In the genomic region with DNA sequence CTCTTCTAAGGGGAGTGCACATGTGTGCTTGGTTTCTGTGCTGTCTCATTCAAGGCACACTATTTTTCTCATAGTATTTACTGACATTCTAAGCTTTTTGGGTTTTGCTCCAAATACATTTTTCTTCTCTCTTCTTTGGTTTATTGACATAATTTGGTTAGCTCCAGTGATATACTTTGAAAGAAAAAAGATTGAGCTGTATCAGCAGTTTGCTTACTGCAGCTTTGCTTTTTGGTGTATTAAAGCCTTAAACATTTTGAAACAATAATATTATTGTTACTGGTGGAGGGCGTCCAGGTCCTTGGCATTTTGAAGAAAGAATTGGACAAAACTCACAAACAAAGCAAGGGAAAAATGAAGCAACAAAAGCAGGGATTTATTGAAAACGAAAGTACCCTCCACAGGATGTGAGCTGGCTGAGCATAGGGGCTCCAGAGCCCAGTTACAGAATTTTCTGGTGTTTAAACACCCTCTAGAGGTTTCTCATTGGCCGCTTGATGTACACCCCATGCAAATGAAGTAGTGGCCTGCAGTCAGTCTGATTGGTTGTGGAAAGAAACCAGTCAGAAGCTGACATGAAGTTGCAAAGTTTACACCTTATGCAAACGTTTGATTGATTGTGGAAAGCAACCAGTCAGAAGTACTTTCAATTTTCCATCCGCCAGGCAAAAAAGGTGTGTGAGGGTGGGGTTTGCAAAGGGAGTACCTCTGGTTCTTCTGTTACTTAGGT, we compare ENCODE assay signal across 8 cellular contexts.
DNase-seq lines count a peak whose midpoint lies in the region; ATAC-seq and TF ChIP-seq lines count a peak whose summit lies in the region.

No MANE protein-coding gene starts in this region.

- H3K9me3 Mint-ChIP-seq in brain, result peaks cover 13 to 20% (median 20%) of the 10 kb centered on the region in 5 experiments

- DNase-seq in AG10803 (ENCODE audit: low read depth), result peak; percentile 66
- DNase-seq in LoVo (ENCODE audit: low spot score), result peak; percentile 49
- peak; percentile 46 for DNase-seq in kidney tubule cell (ENCODE audit: low spot score)
- DNase-seq in thyroid gland, result no peak
- DNase-seq in SKM-1 (lab: John Stamatoyannopoulos, UW; ENCODE audit: unreplicated experiment), result no peak
- no peak for DNase-seq in erythroblast (lab: John Stamatoyannopoulos, UW)

- H3K27ac Mint-ChIP-seq in brain, result peak overlapping the region in 3 of 5 experiments; percentile 2 to 54 (median 36)

- no peak for ATAC-seq in HG03095 (IDR thresholded peaks at IDR 0.05; ENCODE audit: unreplicated experiment)

- intact Hi-C loops in thyroid gland (cut with DNase I), result no loop called here

- no peaks in the 10 kb centered on the region for H3K27me3 ChIP-seq in thyroid gland

- 50 to 52% methylated on average over 5 of the region's 5 CpGs for WGBS in thyroid gland, 2 donors

- TF ChIP-seq POLR2A in thyroid gland (IDR thresholded peaks at IDR 0.05) (no peak), erythroblast (IDR thresholded peaks at IDR 0.05; ENCODE audit: low read length) (no peak)

- H3K36me3 ChIP-seq in thyroid gland, result no peaks in the 10 kb centered on the region

- H3K27me3 Mint-ChIP-seq in brain, result peaks cover 5% of the 10 kb centered on the region

- no peaks in the 10 kb centered on the region for H3K9me3 ChIP-seq in thyroid gland

- TF ChIP-seq CTCF in AG10803 (conservative IDR thresholded peaks at IDR 0.05; ENCODE audit: low read length) (peak; percentile 6; the same call in 1 of the 2 replicates), brain (conservative IDR thresholded peaks at IDR 0.05) (no peak), thyroid gland (IDR thresholded peaks at IDR 0.05) (no peak)

- H3K36me3 Mint-ChIP-seq in brain, result peaks cover 9% of the 10 kb centered on the region

- H3K27ac ChIP-seq in thyroid gland, result no peak overlapping the region

- peaks cover 29% of the 10 kb centered on the region for H3K4me1 Mint-ChIP-seq in brain

- peak overlapping the region in 1 of 5 experiments; percentile 33 for H3K4me3 Mint-ChIP-seq in brain

- H3K4me3 ChIP-seq in AG10803 (ENCODE audit: low read length), result peak overlapping the region; percentile 43
- H3K4me3 ChIP-seq in thyroid gland (replicated peaks in 1 of 3), result no peak overlapping the region

- no peaks in the 10 kb centered on the region for H3K4me1 ChIP-seq in thyroid gland

Comparison
In these comparisons a context has a peak if more than half of its experiments do, and no peak if none do; other contexts are left out.
1. DNase-seq: peak in AG10803 (single experiment), LoVo (single experiment) and kidney tubule cell (single experiment); none in thyroid gland (0 of 2), SKM-1 (single experiment) and erythroblast (0 of 2).